12 cellular contexts compared by ENCODE assay signal in the genomic region with DNA sequence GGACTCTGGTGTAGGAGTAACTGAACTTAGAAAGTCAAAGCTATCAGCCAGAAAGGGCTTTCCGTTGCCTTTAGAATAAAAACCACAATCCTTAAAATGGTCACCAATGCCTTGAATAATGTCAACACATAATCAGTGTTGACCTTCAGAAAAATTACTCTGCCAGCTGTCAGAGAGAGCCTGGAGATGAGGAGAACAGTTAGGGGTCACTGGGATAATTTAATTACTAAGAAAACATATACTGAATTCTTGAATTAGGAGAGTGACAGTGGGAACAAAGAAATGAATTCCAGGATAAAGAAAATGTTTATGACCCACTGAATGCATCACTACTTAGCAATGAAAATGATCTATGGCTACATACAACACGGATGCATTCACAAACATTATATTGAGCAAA.
"Had no signal": no experiment of that assay in that cellular context is flagged by ENCODE, and none has a peak within 500 bp of the region (broad histone marks: within the 10 kb centered on the region; RNA-seq: fewer than 3 reads in every experiment).

No MANE protein-coding gene starts in this region.

- H3K27ac ChIP-seq: psoas muscle, sigmoid colon had no signal

- H3K36me3 ChIP-seq: sigmoid colon had no signal

- H3K27me3 ChIP-seq: sigmoid colon had no signal

- H3K9me3 ChIP-seq: mucosa of descending colon, psoas muscle, sigmoid colon had no signal

- H3K4me1 ChIP-seq: sigmoid colon had no signal

- ATAC-seq: mucosa of descending colon; naive thymus-derived CD8-positive, alpha-beta T cell; psoas muscle; stimulated activated naive CD8-positive, alpha-beta T cell treated with anti-CD3 and anti-CD28 coated beads, Interleukin-15, amount 100 ng/mL, for 72 hours had no signal

- H3K4me3 ChIP-seq: mucosa of descending colon, psoas muscle, sigmoid colon had no signal

- DNase-seq: activated CD4-positive, alpha-beta T cell treated with anti-CD3 and anti-CD28 coated beads, Interleukin-2, amount 50 U/mL, for 4 hours; activated CD4-positive, CD25-positive, alpha-beta regulatory T cell treated with anti-CD3 and anti-CD28 coated beads, Interleukin-2, amount 50 U/mL, for 72 hours; activated naive CD4-positive, alpha-beta T cell treated with anti-CD3 and anti-CD28 coated beads, Interleukin-2, amount 50 U/mL, for 16 hours; activated T-cell treated with anti-CD3 and anti-CD28 coated beads, Interleukin-2, amount 50 U/mL, for 1 hour; central memory CD4-positive, alpha-beta T cell; mucosa of descending colon; naive thymus-derived CD8-positive, alpha-beta T cell; nucleus accumbens; psoas muscle; sigmoid colon; stimulated activated CD4-positive, alpha-beta T cell treated with anti-CD3 and anti-CD28 coated beads, Interleukin-2, amount 100 ng/mL, for 48 hours; stimulated activated naive CD8-positive, alpha-beta T cell treated with anti-CD3 and anti-CD28 coated beads, Interleukin-15, amount 100 ng/mL, for 72 hours had no signal
